In genomic region chr11:134742956-134743808, GRCh38 we compare ENCODE assay signal across 20 cellular contexts.
A peak's percentile ranks its signal among the peaks of the same experiment; 100 is the strongest.
DNase-seq lines count a peak whose midpoint lies in the region; ATAC-seq and TF ChIP-seq lines count a peak whose summit lies in the region.
"Had no signal": no experiment of that assay in that cellular context is flagged by ENCODE, and none has a peak within 500 bp of the region (broad histone marks: within the 10 kb centered on the region; RNA-seq: fewer than 3 reads in every experiment).

No MANE protein-coding gene starts in this region.

- CTCF ChIA-PET in IMR-90 (lab: Yijun Ruan, JAX) = no interaction called here

- H3K23ac ChIP-seq in IMR-90 (ENCODE audit: low read depth, low read length) (no peak overlapping the region), neuronal stem cell (ENCODE audit: low read depth, low read length, poor library complexity) (no peak overlapping the region)

- H3K79me1 ChIP-seq in IMR-90 (ENCODE audit: low read depth in 1 of 2, low read length in 2 of 2) = no peaks in the 10 kb centered on the region
- no peaks in the 10 kb centered on the region for H3K79me1 ChIP-seq in neuronal stem cell (ENCODE audit: low read depth, low read length)

- H3K4me3 ChIP-seq in IMR-90 (ENCODE audit: insufficient read depth, low read depth, low read length) (no peak overlapping the region), neuronal stem cell (ENCODE audit: low read length in 2 of 2) (peak overlapping the region in 1 of 2 donors; percentile 10)
- H3K4me3 ChIP-seq: heart right ventricle, lower lobe of right lung, Peyer's patch had no signal

- H3K9me1 ChIP-seq in IMR-90 (ENCODE audit: insufficient read depth, low read length) = no peaks in the 10 kb centered on the region

- no peak overlapping the region; the same call in 1 of the 2 replicates for H4K5ac ChIP-seq in IMR-90 (ENCODE audit: low read depth, low read length)

- H3K27ac ChIP-seq in IMR-90 (ENCODE audit: insufficient read depth, low read length) (peak overlapping the region; percentile 73; the same call in 1 of the 2 replicates), neuronal stem cell (replicated peaks; ENCODE audit: low read length) (no peak overlapping the region)
- H3K27ac ChIP-seq: heart right ventricle, HL-60, lower lobe of right lung, Peyer's patch had no signal

- no CpG with 5 or more reads among the region's 12 CpGs for WGBS in IMR-90 (ENCODE audit: extremely low coverage in 2 of 2, insufficient read length in 1 of 2), 2 experiments
- WGBS in neuronal stem cell (ENCODE audit: extremely low coverage in 2 of 2, insufficient read length in 2 of 2, insufficient replicate concordance in 1 of 2), 2 donors = no CpG with 5 or more reads among the region's 12 CpGs

- H3K4me1 ChIP-seq in IMR-90 (ENCODE audit: control insufficient read depth, insufficient read depth, low read length) (peaks cover 5% of the 10 kb centered on the region; the same call in 1 of the 2 replicates), neuronal stem cell (ENCODE audit: control insufficient read depth in 2 of 2, insufficient read depth in 1 of 2, low read depth in 1 of 2, low read length in 2 of 2) (peaks cover 0 to 7% of the 10 kb centered on the region in 2 donors)

- no peak for TF ChIP-seq RAD21 in IMR-90 (IDR thresholded peaks at IDR 0.05; ENCODE audit: low read length)

- H3K27me3 ChIP-seq in IMR-90 (ENCODE audit: control insufficient read depth, insufficient read depth, low read length) (no peaks in the 10 kb centered on the region), neuronal stem cell (ENCODE audit: control insufficient read depth in 3 of 3, insufficient read depth in 3 of 3, low read depth in 1 of 3, low read length in 3 of 3) (peaks cover 0 to 3% (median 0%) of the 10 kb centered on the region in 3 experiments)
- H3K27me3 ChIP-seq: Peyer's patch had no signal

- H3K4ac ChIP-seq in IMR-90 (ENCODE audit: low read depth, low read length) (peak overlapping the region; percentile 12; the same call in 1 of the 2 replicates), neuronal stem cell (ENCODE audit: low read length) (no peak overlapping the region)

- H2AK5ac ChIP-seq in IMR-90 (ENCODE audit: low read depth, low read length) (no peak overlapping the region), neuronal stem cell (ENCODE audit: low read depth, low read length) (no peak overlapping the region)

- in situ Hi-C loops in IMR-90 (cut with MboI; ENCODE audit: low sequenced_read_pairs) = no loop called here

- no peak overlapping the region for H3K4me3 Mint-ChIP-seq in activated naive CD8-positive, alpha-beta T cell treated with anti-CD3 and anti-CD28 coated beads, Interleukin-2, amount 50 U/mL, for 24 hours
- H3K4me3 Mint-ChIP-seq: type B pancreatic cell had no signal

- TF ChIP-seq CTCF in IMR-90 (conservative IDR thresholded peaks at IDR 0.05; ENCODE audit: low read depth, low read length) = no peak

- H3K14ac ChIP-seq in IMR-90 (replicated peaks; ENCODE audit: low read depth, low read length) (no peak overlapping the region), neuronal stem cell (ENCODE audit: low read length) (no peak overlapping the region)

- H2AFZ ChIP-seq in IMR-90 (replicated peaks; ENCODE audit: low read length, poor library complexity) (no peak overlapping the region), neuronal stem cell (ENCODE audit: low read length) (no peak overlapping the region)

- dilution Hi-C loops in IMR-90 (cut with HindIII; ENCODE audit: low sequenced_read_pairs, unreplicated experiment) = no loop called here

- peak overlapping the region; percentile 45; the same call in 1 of the 2 replicates for H2BK20ac ChIP-seq in IMR-90 (ENCODE audit: low read depth, low read length)

- H2BK15ac ChIP-seq in IMR-90 (ENCODE audit: low read depth, low read length) (no peak overlapping the region; the same call in 2 of the 3 replicates), neuronal stem cell (ENCODE audit: low read length) (no peak overlapping the region)

- intact Hi-C loops in IMR-90 (cut with micrococcal nuclease) = no loop called here
- intact Hi-C loops in left colon (cut with DNase I, micrococcal nuclease) = no loop called here

- H4K91ac ChIP-seq in IMR-90 (ENCODE audit: insufficient read depth, low read depth, low read length) (peak overlapping the region; percentile 59), neuronal stem cell (ENCODE audit: low read depth, low read length, poor library complexity) (no peak overlapping the region)

- POLR2A ChIA-PET in IMR-90 (lab: Charles Lee; ENCODE audit: unreplicated experiment) = no interaction called here

- H3K9me3 ChIP-seq in IMR-90 (ENCODE audit: control insufficient read depth, insufficient read depth, low read length) (peaks cover 26% of the 10 kb centered on the region), neuronal stem cell (replicated peaks in 1 of 2; ENCODE audit: control insufficient read depth in 2 of 2, insufficient read depth in 1 of 2, low read depth in 1 of 2, low read length in 2 of 2) (peaks cover 0 to 4% of the 10 kb centered on the region in 2 donors)
- H3K9me3 ChIP-seq: lower lobe of right lung, Peyer's patch had no signal

- H4K20me1 ChIP-seq in IMR-90 (ENCODE audit: insufficient read depth, low read length) = no peaks in the 10 kb centered on the region

- peak overlapping the region; percentile 8; the same call in 1 of the 2 replicates for H2BK120ac ChIP-seq in IMR-90 (ENCODE audit: low read depth, low read length)
- peak overlapping the region; percentile 27 for H2BK120ac ChIP-seq in neuronal stem cell (ENCODE audit: low read depth, low read length)

- H3K9me3 Mint-ChIP-seq in activated naive CD8-positive, alpha-beta T cell treated with anti-CD3 and anti-CD28 coated beads, Interleukin-2, amount 50 U/mL, for 24 hours = no peaks in the 10 kb centered on the region

- no peak overlapping the region for H2AK9ac ChIP-seq in IMR-90 (replicated peaks; ENCODE audit: low read depth, low read length, poor library complexity)

- DNase-seq in IMR-90 = no peak
- DNase-seq in activated naive CD8-positive, alpha-beta T cell treated with anti-CD3 and anti-CD28 coated beads, Interleukin-2, amount 50 U/mL, for 24 hours = no peak
- no peak for DNase-seq in left colon
- no peak for DNase-seq in neuronal stem cell (ENCODE audit: low spot score)
- no peak for DNase-seq in iPS-NIHi11 (ENCODE audit: low spot score)
- DNase-seq: activated CD4-positive, alpha-beta T cell treated with anti-CD3 and anti-CD28 coated beads, Interleukin-2, amount 50 U/mL, for 1 hour; activated gamma-delta T cell; GOT3; heart right ventricle; lower lobe of right lung; MM.1S; NCI-H1417 treated with DMSO at 0.1 percent for 48 hours; NCI-H2107; NCI-H510A had no signal

- peaks cover 10% of the 10 kb centered on the region for H3K27me3 Mint-ChIP-seq in activated naive CD8-positive, alpha-beta T cell treated with anti-CD3 and anti-CD28 coated beads, Interleukin-2, amount 50 U/mL, for 24 hours

- H3K18ac ChIP-seq in IMR-90 (ENCODE audit: low read depth, low read length) (peak overlapping the region; percentile 33; the same call in 1 of the 2 replicates), neuronal stem cell (ENCODE audit: low read length) (peak overlapping the region; percentile 40)

- H2BK5ac ChIP-seq in IMR-90 (ENCODE audit: low read depth, low read length, poor library complexity, severe bottlenecking) (no peak overlapping the region), neuronal stem cell (ENCODE audit: low read length) (no peak overlapping the region)

- H3K56ac ChIP-seq in IMR-90 (ENCODE audit: extremely low read depth, insufficient read depth, low read length) = no peak overlapping the region

- H3K4me2 ChIP-seq in IMR-90 (ENCODE audit: low read depth, low read length) = no peak overlapping the region
- no peak overlapping the region for H3K4me2 ChIP-seq in neuronal stem cell (ENCODE audit: insufficient read depth, low read length, poor library complexity, severe bottlenecking)

- BruUV-seq in IMR-90 (replicated peaks; lab: Mats Ljungman, UMichigan) = no TSS peak

- H3K36me3 Mint-ChIP-seq in activated naive CD8-positive, alpha-beta T cell treated with anti-CD3 and anti-CD28 coated beads, Interleukin-2, amount 50 U/mL, for 24 hours (ENCODE audit: low read depth) = no peaks in the 10 kb centered on the region
- H3K36me3 Mint-ChIP-seq: type B pancreatic cell had no signal

- peaks cover 6% of the 10 kb centered on the region for H3K4me1 Mint-ChIP-seq in activated naive CD8-positive, alpha-beta T cell treated with anti-CD3 and anti-CD28 coated beads, Interleukin-2, amount 50 U/mL, for 24 hours

- H3K27ac Mint-ChIP-seq in activated naive CD8-positive, alpha-beta T cell treated with anti-CD3 and anti-CD28 coated beads, Interleukin-2, amount 50 U/mL, for 24 hours = peak overlapping the region; percentile 39
- H3K27ac Mint-ChIP-seq: type B pancreatic cell had no signal

- H4K8ac ChIP-seq in IMR-90 (ENCODE audit: low read depth in 2 of 2, low read length in 2 of 2) (no peak overlapping the region), neuronal stem cell (ENCODE audit: low read depth, low read length) (no peak overlapping the region)

- H3K36me3 ChIP-seq in IMR-90 (ENCODE audit: control insufficient read depth, insufficient read depth, low read length) (no peaks in the 10 kb centered on the region), neuronal stem cell (replicated peaks in 1 of 2; ENCODE audit: control insufficient read depth in 2 of 2, insufficient read depth in 2 of 2, low read length in 2 of 2) (no peaks in the 10 kb centered on the region)
- H3K36me3 ChIP-seq: heart right ventricle, lower lobe of right lung, Peyer's patch had no signal

- H2BK12ac ChIP-seq in neuronal stem cell (ENCODE audit: low read length) = peak overlapping the region; percentile 11

- no peak for TF ChIP-seq POLR2A in IMR-90 (IDR thresholded peaks at IDR 0.05; ENCODE audit: low read depth, low read length)

- ATAC-seq in IMR-90 (ENCODE audit: low read depth) (no peak), left colon (peak; percentile 36), GM21786 (IDR thresholded peaks at IDR 0.05; ENCODE audit: unreplicated experiment) (no peak), GM19455 (IDR thresholded peaks at IDR 0.05; ENCODE audit: unreplicated experiment) (no peak), GM18861 (IDR thresholded peaks at IDR 0.05; ENCODE audit: unreplicated experiment) (no peak)
- no peak for ATAC-seq in activated naive CD8-positive, alpha-beta T cell treated with anti-CD3 and anti-CD28 coated beads, Interleukin-2, amount 50 U/mL, for 24 hours
- ATAC-seq: heart right ventricle had no signal

- no peak overlapping the region for H3K9ac ChIP-seq in IMR-90 (ENCODE audit: low read depth, low read length)
- H3K9ac ChIP-seq in neuronal stem cell (ENCODE audit: low read depth, low read length, poor library complexity) = no peak overlapping the region

TF ChIP-seq in IMR-90, 13 proteins besides CTCF, POLR2A, EP300 and RAD21 (continues in another document):
- no peak for TF ChIP-seq CEBPB (IDR thresholded peaks at IDR 0.05; ENCODE audit: low read depth, low read length)
- no peak for TF ChIP-seq BHLHE40 (IDR thresholded peaks at IDR 0.05; ENCODE audit: low read depth, low read length)
